Comparison of ENCODE assay signal across 13 cellular contexts in the genomic region with DNA sequence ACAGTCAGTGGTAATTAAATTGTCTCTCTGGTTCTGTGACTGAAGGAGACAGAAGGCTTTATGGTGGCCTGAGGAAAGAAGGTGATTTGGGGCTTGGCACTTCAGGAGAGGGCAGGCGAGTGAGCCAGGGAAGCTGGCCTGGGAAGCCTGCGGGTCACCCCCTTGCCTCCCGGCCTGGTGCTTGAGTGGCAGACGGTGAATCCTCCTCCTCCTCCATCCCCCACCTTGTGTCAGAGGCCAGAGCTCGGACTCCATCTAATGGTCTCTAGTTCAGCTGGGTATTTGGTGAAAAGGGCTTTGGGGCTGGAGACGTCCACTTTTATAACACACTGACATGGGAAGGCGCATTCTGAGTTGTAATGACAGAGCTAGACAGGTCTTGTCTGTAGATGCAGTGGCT. TPM values are rescaled to one million over a fixed set of nuclear protein-coding genes. Genes with fewer than 3 reads are reported as not detected.
A peak's percentile ranks its signal among the peaks of the same experiment; 100 is the strongest.
DNase-seq lines count a peak whose midpoint lies in the region; ATAC-seq, FAIRE-seq and TF ChIP-seq lines count a peak whose summit lies in the region.
"Had no signal": no experiment of that assay in that cellular context is flagged by ENCODE, and none has a peak within 500 bp of the region (broad histone marks: within the 10 kb centered on the region; RNA-seq: fewer than 3 reads in every experiment).

No MANE protein-coding gene starts in this region.

- H3K27ac Mint-ChIP-seq in T-helper 1 cell treated with Interleukin-12 subunit alpha and Interleukin-12 subunit beta and Interleukin-4 antibody, amounts not matched to agents 30 μg/mL and 1 μg/mL, for 36 hours = peak overlapping the region; percentile 94
- peak overlapping the region; percentile 88 for H3K27ac Mint-ChIP-seq in stimulated activated memory B cell treated with anti-CD40 and anti-IgM and Interleukin-4, amounts not matched to agents 10 μg/mL and 1 μg/mL and 100 μg/mL, for 72 hours
- H3K27ac Mint-ChIP-seq: progenitor cell of endocrine pancreas had no signal

- peak overlapping the region; percentile 65 for H3K4me3 Mint-ChIP-seq in T-helper 1 cell treated with Interleukin-12 subunit alpha and Interleukin-12 subunit beta and Interleukin-4 antibody, amounts not matched to agents 30 μg/mL and 1 μg/mL, for 36 hours
- H3K4me3 Mint-ChIP-seq in stimulated activated memory B cell treated with anti-CD40 and anti-IgM and Interleukin-4, amounts not matched to agents 10 μg/mL and 1 μg/mL and 100 μg/mL, for 72 hours = peak overlapping the region; percentile 50

- no peak for TF ChIP-seq CTCF in esophagus squamous epithelium (IDR thresholded peaks at IDR 0.05)
- TF ChIP-seq CTCF in GM10266 (IDR thresholded peaks at IDR 0.05; ENCODE audit: control insufficient read depth, insufficient read depth, low read depth, missing control alignments) = no peak

- peaks cover 3% of the 10 kb centered on the region for H3K36me3 Mint-ChIP-seq in T-helper 1 cell treated with Interleukin-12 subunit alpha and Interleukin-12 subunit beta and Interleukin-4 antibody, amounts not matched to agents 30 μg/mL and 1 μg/mL, for 36 hours (ENCODE audit: low read depth)
- H3K36me3 Mint-ChIP-seq in stimulated activated memory B cell treated with anti-CD40 and anti-IgM and Interleukin-4, amounts not matched to agents 10 μg/mL and 1 μg/mL and 100 μg/mL, for 72 hours = no peaks in the 10 kb centered on the region

- H3K4me1 Mint-ChIP-seq in T-helper 1 cell treated with Interleukin-12 subunit alpha and Interleukin-12 subunit beta and Interleukin-4 antibody, amounts not matched to agents 30 μg/mL and 1 μg/mL, for 36 hours (ENCODE audit: low read depth) = peaks cover 33% of the 10 kb centered on the region
- H3K4me1 Mint-ChIP-seq in stimulated activated memory B cell treated with anti-CD40 and anti-IgM and Interleukin-4, amounts not matched to agents 10 μg/mL and 1 μg/mL and 100 μg/mL, for 72 hours = peaks cover 47% of the 10 kb centered on the region

- H3K4me3 ChIP-seq in esophagus squamous epithelium = no peak overlapping the region

- WGBS in esophagus squamous epithelium, 2 donors = 83 to 87% methylated on average over 3 to 7 of the region's 7 CpGs

- DNase-seq in GM18507 (ENCODE audit: extremely low spot score, insufficient read length, low read depth) (no peak), esophagus squamous epithelium (lab: John Stamatoyannopoulos, UW) (no peak), NCI-H2029 treated with DMSO at 0.1 percent for 48 hours (lab: John Stamatoyannopoulos, UW) (no peak), GM10266 (ENCODE audit: extremely low spot score) (no peak), GOT3 (lab: John Stamatoyannopoulos, UW) (no peak)
- DNase-seq: DMS153; kidney; NCI-H1417; NK-92 treated with Interleukin-12 subunit alpha and Interleukin-12 subunit beta, amount 100 ng/mL, for 24 hours; trophoblast cell had no signal

- H3K27ac ChIP-seq in esophagus squamous epithelium = peak overlapping the region in 3 of 4 donors; percentile 43 to 73 (median 68)

- H3K27me3 Mint-ChIP-seq in T-helper 1 cell treated with Interleukin-12 subunit alpha and Interleukin-12 subunit beta and Interleukin-4 antibody, amounts not matched to agents 30 μg/mL and 1 μg/mL, for 36 hours (ENCODE audit: low read depth) = no peaks in the 10 kb centered on the region
- no peaks in the 10 kb centered on the region for H3K27me3 Mint-ChIP-seq in stimulated activated memory B cell treated with anti-CD40 and anti-IgM and Interleukin-4, amounts not matched to agents 10 μg/mL and 1 μg/mL and 100 μg/mL, for 72 hours
- H3K27me3 Mint-ChIP-seq: progenitor cell of endocrine pancreas had no signal

- H3K36me3 ChIP-seq in esophagus squamous epithelium = no peaks in the 10 kb centered on the region

- H3K4me1 ChIP-seq in esophagus squamous epithelium = peaks cover 0 to 33% (median 16%) of the 10 kb centered on the region in 3 donors

- intact Hi-C loops in esophagus squamous epithelium (cut with DNase I) = no loop called here

- no peaks in the 10 kb centered on the region for H3K27me3 ChIP-seq in esophagus squamous epithelium

- H3K9me3 Mint-ChIP-seq in T-helper 1 cell treated with Interleukin-12 subunit alpha and Interleukin-12 subunit beta and Interleukin-4 antibody, amounts not matched to agents 30 μg/mL and 1 μg/mL, for 36 hours = no peaks in the 10 kb centered on the region
- no peaks in the 10 kb centered on the region for H3K9me3 Mint-ChIP-seq in stimulated activated memory B cell treated with anti-CD40 and anti-IgM and Interleukin-4, amounts not matched to agents 10 μg/mL and 1 μg/mL and 100 μg/mL, for 72 hours

- no peak for TF ChIP-seq POLR2A in esophagus squamous epithelium (IDR thresholded peaks at IDR 0.05)

- no peak for ATAC-seq in stimulated activated memory B cell treated with anti-CD40 and anti-IgM and Interleukin-4, amounts not matched to agents 10 μg/mL and 1 μg/mL and 100 μg/mL, for 72 hours

- FAIRE-seq in GM18507 (lab: Jason Lieb, UNC) = peak; percentile 68
- FAIRE-seq: kidney had no signal

- H3K9me3 ChIP-seq in esophagus squamous epithelium = no peaks in the 10 kb centered on the region

RNA-seq across cellular contexts. Expression of gene TMEM187, which starts 8.7 kb away (rescaled TPM):
- total RNA-seq in esophagus squamous epithelium = 1 to 10 TPM; 2.5 to 4.1 (median 3.8) TPM

RNA-seq across cellular contexts. Expression of gene HCFC1, which starts 9.6 kb away (rescaled TPM):
- total RNA-seq in esophagus squamous epithelium = 10 to 100 TPM; 22.2 to 54.0 (median 37.0) TPM

RNA-seq across cellular contexts. Expression of gene RENBP, which starts 36.8 kb away (rescaled TPM):
- total RNA-seq in esophagus squamous epithelium = 1 to 10 TPM in 2 of 4 donors, under 1 TPM in 1, not detected in 1; 0.45 to 7.6 (median 3.1) TPM

RNA-seq across cellular contexts. Expression of gene IRAK1, which starts 38.5 kb away (rescaled TPM):
- 100 to 1,000 TPM in 2 of 4 donors, 10 to 100 TPM in 2; 73.5 to 117 (median 96.8) TPM for total RNA-seq in esophagus squamous epithelium

RNA-seq across cellular contexts. Expression of gene NAA10, which starts 46.4 kb away (rescaled TPM):
- total RNA-seq in esophagus squamous epithelium = 10 to 100 TPM; 42.5 to 92.5 (median 87.6) TPM
